ENCODE assay signal across 14 cellular contexts in the genomic region with DNA sequence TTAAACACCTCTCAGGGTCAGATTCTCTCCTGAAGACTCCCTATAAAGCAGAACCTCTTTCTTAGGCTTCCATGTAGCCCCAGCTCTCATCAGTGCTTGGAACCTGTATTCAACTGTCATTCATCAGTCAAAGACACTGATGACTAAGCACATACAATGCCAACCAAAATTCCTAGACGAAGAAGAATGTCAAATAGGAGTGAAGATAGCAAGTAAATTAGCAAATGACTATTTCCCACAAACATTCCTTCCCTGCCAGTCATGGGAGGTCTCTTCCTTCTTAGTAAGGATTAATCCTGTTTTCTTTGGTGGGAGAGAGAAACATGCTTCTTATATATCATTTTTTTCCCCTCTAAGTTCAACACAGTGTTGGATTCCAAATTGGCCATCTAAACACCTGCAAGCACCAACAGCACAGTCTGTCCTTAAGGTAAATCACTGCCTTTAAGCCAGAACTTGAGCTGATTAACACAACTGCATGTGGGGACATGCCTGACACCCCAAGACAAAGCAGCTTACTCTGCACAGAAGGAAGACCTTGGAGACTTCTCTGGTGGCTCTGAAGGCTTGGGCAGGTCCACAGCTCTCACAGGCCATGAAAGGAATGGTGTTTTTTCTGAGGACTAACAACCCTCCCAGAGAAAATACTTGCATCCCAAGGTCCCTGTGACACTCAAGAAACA. TPM values are rescaled to one million over a fixed set of nuclear protein-coding genes. Genes with fewer than 3 reads are reported as not detected.
A peak's percentile ranks its signal among the peaks of the same experiment; 100 is the strongest.
DNase-seq lines count a peak whose midpoint lies in the region; ATAC-seq, FAIRE-seq and TF ChIP-seq lines count a peak whose summit lies in the region.
"Had no signal": no experiment of that assay in that cellular context is flagged by ENCODE, and none has a peak within 500 bp of the region (broad histone marks: within the 10 kb centered on the region; RNA-seq: fewer than 3 reads in every experiment).

No MANE protein-coding gene starts in this region.

- no peak for FAIRE-seq in K562 (lab: Jason Lieb, UNC)

- no peak for TF ChIP-seq CTCF in K562 (IDR thresholded peaks at IDR 0.05 in 2 of 3, conservative IDR thresholded peaks at IDR 0.05 in 1 of 3; ENCODE audit: insufficient read depth in 2 of 3, low read depth in 1 of 3, low read length in 3 of 3)
- TF ChIP-seq CTCF in GM10248 (IDR thresholded peaks at IDR 0.05; ENCODE audit: control extremely low read depth, extremely low read depth, low read depth, missing control alignments): no peak

- H3K27me3 ChIP-seq in HUES64 (ENCODE audit: insufficient read depth, low read length) (no peaks in the 10 kb centered on the region), K562 (ENCODE audit: control insufficient read depth in 2 of 2, insufficient read depth in 2 of 2, low read length in 2 of 2) (no peaks in the 10 kb centered on the region)
- H3K27me3 ChIP-seq: BLaER1 had no signal

- H3K4me3 ChIP-seq in HUES64 (ENCODE audit: low read length) (no peak overlapping the region), K562 (no peak overlapping the region)
- H3K4me3 ChIP-seq: BLaER1 had no signal

- TF ChIP-seq RAD21 in K562 (CRISPR knock-in tag; conservative IDR thresholded peaks at IDR 0.05 in 1 of 2, IDR thresholded peaks at IDR 0.05 in 1 of 2): no peak

- CTCF ChIA-PET in K562 (lab: Yijun Ruan, JAX; ENCODE audit: low intra/inter-chr PET ratio): no interaction called here
- CTCF ChIA-PET in GM10248 (lab: Yijun Ruan, JAX): interaction anchor here (0.9 to 1.2 kb wide), 3 partner anchors 9 to 89 kb away, joined by 3 to 4 read pairs (median 3); no protein-coding TSS in a partner anchor

- ATAC-seq in K562 (no peak), GM18520 (IDR thresholded peaks at IDR 0.05; ENCODE audit: unreplicated experiment) (no peak), GM18498 (IDR thresholded peaks at IDR 0.05; ENCODE audit: unreplicated experiment) (no peak)
- ATAC-seq in natural killer cell treated with Interleukin-12 subunit alpha and Interleukin-12 subunit beta and Interleukin-15 and Interleukin-18, amount 100 ng/mL, for 72 hours: no peak

- no peak overlapping the region for H2AFZ ChIP-seq in K562 (ENCODE audit: low read depth, low read length)

- H3K4me1 ChIP-seq in HUES64 (ENCODE audit: insufficient read depth, low read length) (peaks cover 5% of the 10 kb centered on the region; the same call in 1 of the 2 replicates), K562 (replicated peaks in 1 of 2; ENCODE audit: control insufficient read depth in 2 of 2, insufficient read depth in 2 of 2, low read length in 2 of 2) (no peaks in the 10 kb centered on the region)
- H3K4me1 ChIP-seq: BLaER1 had no signal

- H3K9ac ChIP-seq in HUES64 (ENCODE audit: low read depth, low read length): no peak overlapping the region
- no peak overlapping the region for H3K9ac ChIP-seq in K562 (ENCODE audit: insufficient read depth in 1 of 2, low read depth in 2 of 2, low read length in 2 of 2)
- H3K9ac ChIP-seq: BLaER1 had no signal

- H3K4me1 Mint-ChIP-seq in natural killer cell treated with Interleukin-12 subunit alpha and Interleukin-12 subunit beta and Interleukin-15 and Interleukin-18, amount 100 ng/mL, for 72 hours (ENCODE audit: low read depth in 2 of 2): no peaks in the 10 kb centered on the region
- H3K4me1 Mint-ChIP-seq: naive B cell had no signal

- DNase-seq in ACHN (peak; percentile 91), K562 (ENCODE audit: extremely low read depth in 1 of 4, low spot score in 3 of 4) (no peak), iris pigment epithelial cell (ENCODE audit: low read depth) (peak; percentile 86), GM10248 (ENCODE audit: extremely low spot score) (no peak)
- no peak for DNase-seq in natural killer cell treated with Interleukin-12 subunit alpha and Interleukin-12 subunit beta and Interleukin-15 and Interleukin-18, amount 100 ng/mL, for 72 hours (ENCODE audit: low spot score)
- DNase-seq: naive B cell; NCI-H187; stimulated activated CD4-positive, alpha-beta T cell treated with anti-CD3 and anti-CD28 coated beads, Interleukin-12 subunit alpha, Interleukin-12 subunit beta, amount 100 ng/mL, for 4 hours had no signal

- H3K9me3 ChIP-seq in HUES64 (ENCODE audit: insufficient read depth, low read depth, low read length) (peaks cover 16% of the 10 kb centered on the region; the same call in 1 of the 2 replicates), K562 (replicated peaks; ENCODE audit: control insufficient read depth, insufficient read depth, low read depth, low read length) (no peaks in the 10 kb centered on the region)

- H3K27me3 Mint-ChIP-seq in natural killer cell treated with Interleukin-12 subunit alpha and Interleukin-12 subunit beta and Interleukin-15 and Interleukin-18, amount 100 ng/mL, for 72 hours: peaks cover 23 to 37% of the 10 kb centered on the region in 2 donors

- no peaks in the 10 kb centered on the region for H4K20me1 ChIP-seq in K562 (replicated peaks; ENCODE audit: control insufficient read depth, insufficient read depth, low read length)
- H4K20me1 ChIP-seq: BLaER1 had no signal

- no peak for TF ChIP-seq EP300 in K562 (IDR thresholded peaks at IDR 0.05; ENCODE audit: low read length)

- H3K9me3 Mint-ChIP-seq in natural killer cell treated with Interleukin-12 subunit alpha and Interleukin-12 subunit beta and Interleukin-15 and Interleukin-18, amount 100 ng/mL, for 72 hours: peaks cover 3% of the 10 kb centered on the region

- no peak for TF ChIP-seq POLR2A in K562 (conservative IDR thresholded peaks at IDR 0.05)

- H3K4me3 Mint-ChIP-seq in natural killer cell treated with Interleukin-12 subunit alpha and Interleukin-12 subunit beta and Interleukin-15 and Interleukin-18, amount 100 ng/mL, for 72 hours: no peak overlapping the region
- H3K4me3 Mint-ChIP-seq: activated T-helper 1 cell treated with anti-CD3 and anti-CD28 coated beads, Interleukin-12 subunit alpha, Interleukin-12 subunit beta, Interleukin-2, Interleukin-4 antibody, amounts not matched to agents 30 ng/mL and 10 ng/mL and 1 ng/mL, durations not matched to agents 14 hours and 24 hours and 36 hours; naive B cell had no signal

- in situ Hi-C loops in ACHN (cut with HindIII; ENCODE audit: low pct_ligation_motif_present, low pct_unique_long_range_greater_than_20kb, low sequenced_read_pairs) (no loop called here), K562 (cut with MboI) (no loop called here)

- no peaks in the 10 kb centered on the region for H3K79me2 ChIP-seq in K562 (ENCODE audit: control insufficient read depth, insufficient read depth, low read length)

- H3K36me3 Mint-ChIP-seq in natural killer cell treated with Interleukin-12 subunit alpha and Interleukin-12 subunit beta and Interleukin-15 and Interleukin-18, amount 100 ng/mL, for 72 hours: peaks cover 17% of the 10 kb centered on the region
- H3K36me3 Mint-ChIP-seq: naive B cell had no signal

- H3K27ac Mint-ChIP-seq in natural killer cell treated with Interleukin-12 subunit alpha and Interleukin-12 subunit beta and Interleukin-15 and Interleukin-18, amount 100 ng/mL, for 72 hours: no peak overlapping the region
- H3K27ac Mint-ChIP-seq: activated T-helper 1 cell treated with anti-CD3 and anti-CD28 coated beads, Interleukin-12 subunit alpha, Interleukin-12 subunit beta, Interleukin-2, Interleukin-4 antibody, amounts not matched to agents 30 ng/mL and 10 ng/mL and 1 ng/mL, durations not matched to agents 14 hours and 24 hours and 36 hours had no signal

- POLR2A ChIA-PET in K562 (lab: Yijun Ruan, JAX): no interaction called here
- POLR2A ChIA-PET in GM10248 (lab: Yijun Ruan, JAX): no interaction called here

- H3K27ac ChIP-seq in HUES64 (ENCODE audit: low read depth, low read length) (peak overlapping the region; percentile 5; the same call in 1 of the 2 replicates), K562 (ENCODE audit: extremely low read depth, low read depth, low read length) (no peak overlapping the region)
- H3K27ac ChIP-seq: BLaER1, VCaP had no signal

- intact Hi-C loops in K562 (cut with micrococcal nuclease): no loop called here

- BruUV-seq in K562 (replicated peaks; lab: Mats Ljungman, UMichigan): no TSS peak

- no peaks in the 10 kb centered on the region for H3K9me1 ChIP-seq in K562 (ENCODE audit: control insufficient read depth, insufficient read depth, low read length)

- H3K36me3 ChIP-seq in HUES64 (ENCODE audit: insufficient read depth, low read length): no peaks in the 10 kb centered on the region
- no peaks in the 10 kb centered on the region for H3K36me3 ChIP-seq in K562 (ENCODE audit: control insufficient read depth, insufficient read depth, low read length)
- H3K36me3 ChIP-seq: BLaER1 had no signal

- H3K4me2 ChIP-seq in K562 (ENCODE audit: insufficient read depth, low read length): no peak overlapping the region
- H3K4me2 ChIP-seq: BLaER1 had no signal

- no CpG with 5 or more reads among the region's 1 CpG for WGBS in HUES64
- WGBS in K562 (ENCODE audit: insufficient coverage, low coverage, missing lambda C conversion rate): 0% methylated on average over 1 of the region's 1 CpG

TF ChIP-seq in K562, 482 proteins besides CTCF, POLR2A, EP300 and RAD21 (continues in another document):
- TF ChIP-seq MAFG (tag; conservative IDR thresholded peaks at IDR 0.05): peak; percentile 22; the same call in 1 of the 2 replicates

RNA-seq across cellular contexts. Expression of gene ME3, which starts 47.5 kb away (rescaled TPM):
- 2.4 TPM for polyA plus RNA-seq in HUES64 (2013, experiment 1 of 2)
- 2.3 TPM for polyA plus RNA-seq in HUES64 (2013, experiment 2 of 2)
- total RNA-seq in K562 (2011; cell fraction: chromatin; rRNA removed; ENCODE audit: low replicate concordance): not detected in 2 replicates
- total RNA-seq in K562 (2011; cell fraction: nucleolus; rRNA removed): not detected in 2 replicates
- total RNA-seq in K562 (2011; cell fraction: nucleoplasm; rRNA removed): not detected in 2 replicates
- not detected in 2 replicates for total RNA-seq in K562 (2014; rRNA removed)
- not detected in 2 replicates for total RNA-seq in K562 (2014; rRNA removed; fragmentation: Illumina TruSeq; extraction: Trizol)
- total RNA-seq in K562 (2015; rRNA removed; fragmentation: Illumina TruSeq; extraction: Trizol): not detected in 2 replicates
- total RNA-seq in K562 (2021): not detected in 2 replicates
- not detected in 2 replicates for polyA plus RNA-seq in K562 (2011; rRNA removed)
- polyA plus RNA-seq in K562 (2011; cell fraction: cytosol; rRNA removed): not detected in 2 replicates
- polyA plus RNA-seq in K562 (2011; cell fraction: nucleus; rRNA removed): 0.17 TPM in 1 of 2 replicates, not detected in the other
- polyA plus RNA-seq in K562 (2012): not detected in 2 replicates
- not detected in 2 replicates for polyA plus RNA-seq in K562 (2014; fragmentation: Illumina TruSeq; extraction: Trizol)
- not detected for polyA plus RNA-seq in K562 (2014; fragmentation: Nextera tagmentation; extraction: Ambion mirVana)
- polyA plus RNA-seq in K562 (2014; rRNA removed): not detected in 2 replicates
- polyA minus RNA-seq in K562 (2011; rRNA and poly(A)+ RNA removed): 0.63 TPM in 1 of 2 replicates, not detected in the other
- not detected in 2 replicates for polyA minus RNA-seq in K562 (2011; cell fraction: cytosol; rRNA and poly(A)+ RNA removed)
- not detected in 2 replicates for polyA minus RNA-seq in K562 (2011; cell fraction: nucleus; rRNA and poly(A)+ RNA removed)
- 1 to 10 TPM; 2.5 to 4.8 TPM for total RNA-seq in natural killer cell treated with Interleukin-12 subunit alpha and Interleukin-12 subunit beta and Interleukin-15 and Interleukin-18, amount 100 ng/mL, for 72 hours

Comparison
In these comparisons a context has a peak if more than half of its experiments do, and no peak if none do; other contexts are left out.
1. DNase-seq: peak in ACHN (single experiment) and iris pigment epithelial cell (single experiment); none in K562 (0 of 4), natural killer cell treated with Interleukin-12 subunit alpha and Interleukin-12 subunit beta and Interleukin-15 and Interleukin-18, amount 100 ng/mL, for 72 hours (single experiment) and GM10248 (single experiment).